Comparison of ENCODE assay signal across 23 cellular contexts in the genomic region with DNA sequence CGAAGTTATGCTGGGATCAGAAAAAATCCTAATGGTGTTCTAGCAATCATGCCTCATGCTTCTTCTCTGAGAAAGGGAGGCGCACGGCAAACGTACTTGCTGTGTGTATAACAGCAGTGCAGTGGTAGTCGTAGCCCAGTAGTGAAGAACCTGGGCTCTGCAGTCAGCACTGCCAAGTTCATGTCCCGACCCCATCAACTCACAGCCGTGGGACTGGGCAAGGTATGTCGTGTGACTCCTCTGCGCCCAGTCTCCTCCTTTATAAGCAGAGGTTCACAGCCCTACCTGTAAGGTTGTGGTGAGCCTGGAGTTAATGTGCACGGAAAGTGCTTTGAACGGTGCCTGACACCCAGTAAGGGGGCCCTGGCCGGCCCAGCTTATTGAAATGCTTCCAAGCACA. TPM values are rescaled to one million over a fixed set of nuclear protein-coding genes. Genes with fewer than 3 reads are reported as not detected.
DNase-seq lines count a peak whose midpoint lies in the region; ATAC-seq, FAIRE-seq and TF ChIP-seq lines count a peak whose summit lies in the region.
"Had no signal": no experiment of that assay in that cellular context is flagged by ENCODE, and none has a peak within 500 bp of the region (broad histone marks: within the 10 kb centered on the region; RNA-seq: fewer than 3 reads in every experiment).

No MANE protein-coding gene starts in this region.

- intact Hi-C loops in ascending aorta (cut with DNase I) (loop anchor here (2.0 kb wide), 1 partner anchor 15 kb away; no protein-coding TSS in a partner anchor), prostate gland (cut with DNase I) (no loop called here)

- ATAC-seq in HG02678 (IDR thresholded peaks at IDR 0.05; ENCODE audit: unreplicated experiment), result no peak
- no peak for ATAC-seq in GM18861 (IDR thresholded peaks at IDR 0.05; ENCODE audit: unreplicated experiment)
- ATAC-seq: naive thymus-derived CD8-positive, alpha-beta T cell; pancreas; sciatic nerve; stimulated activated memory B cell treated with anti-CD40 and anti-IgM and Interleukin-4, amounts not matched to agents 10 μg/mL and 1 μg/mL and 100 μg/mL, for 72 hours had no signal

- no peak for TF ChIP-seq POLR2A in prostate gland (IDR thresholded peaks at IDR 0.05)

- TF ChIP-seq CTCF in ascending aorta (IDR thresholded peaks at IDR 0.05) (no peak), right atrium auricular region (IDR thresholded peaks at IDR 0.05) (no peak), prostate gland (IDR thresholded peaks at IDR 0.05) (no peak)

- no peaks in the 10 kb centered on the region for H3K27me3 ChIP-seq in ascending aorta
- H3K27me3 ChIP-seq in right atrium auricular region, result no peaks in the 10 kb centered on the region
- H3K27me3 ChIP-seq in subcutaneous abdominal adipose tissue (ENCODE audit: control insufficient read depth in 5 of 5, insufficient read depth in 4 of 5, low read length in 5 of 5), result no peaks in the 10 kb centered on the region
- H3K27me3 ChIP-seq in prostate gland (replicated peaks; ENCODE audit: insufficient read depth), result no peaks in the 10 kb centered on the region
- H3K27me3 ChIP-seq: brain microvascular endothelial cell, pancreas, thyroid gland had no signal

- DNase-seq in HTR-8/SVneo (ENCODE audit: insufficient read length, low spot score) (no peak), ascending aorta (ENCODE audit: low spot score in 2 of 2) (no peak), right atrium auricular region (ENCODE audit: low spot score) (no peak), prostate gland (ENCODE audit: low spot score) (no peak), NCI-H1105 treated with DMSO at 0.1 percent for 48 hours (lab: John Stamatoyannopoulos, UW) (no peak)
- DNase-seq: activated CD4-positive, alpha-beta T cell treated with anti-CD3 and anti-CD28 coated beads for 4 hours; activated naive CD8-positive, alpha-beta T cell treated with anti-CD3 and anti-CD28 coated beads, Interleukin-2, amount 10 ng/mL, durations not matched to agents 7 days and 5 days; brain microvascular endothelial cell; CD8-positive, alpha-beta memory T cell; DMS79; naive thymus-derived CD8-positive, alpha-beta T cell; NCI-H524 treated with DMSO at 0.1 percent for 48 hours; pancreas; SHP77; thyroid gland had no signal

- WGBS in prostate gland, result 76% methylated on average over 12 of the region's 12 CpGs

- FAIRE-seq in HTR-8/SVneo (lab: Jason Lieb, UNC), result peak; percentile 4
- FAIRE-seq: H1, pancreas, TTC549 had no signal

- H3K4me3 ChIP-seq in ascending aorta (no peak overlapping the region), right atrium auricular region (no peak overlapping the region), subcutaneous abdominal adipose tissue (ENCODE audit: low read depth in 1 of 5, low read length in 5 of 5) (no peak overlapping the region), prostate gland (no peak overlapping the region)
- H3K4me3 ChIP-seq: coronary artery, pancreas, thyroid gland had no signal

- H3K9ac ChIP-seq in subcutaneous abdominal adipose tissue (ENCODE audit: low read length in 5 of 5), result no peak overlapping the region

- H3K4me1 ChIP-seq in ascending aorta (peaks cover 17 to 62% of the 10 kb centered on the region in 2 donors), right atrium auricular region (peaks cover 0 to 82% of the 10 kb centered on the region in 2 donors), subcutaneous abdominal adipose tissue (ENCODE audit: control insufficient read depth in 5 of 5, insufficient read depth in 5 of 5, low read length in 5 of 5) (peaks cover 23 to 72% (median 51%) of the 10 kb centered on the region in 5 donors), prostate gland (replicated peaks) (no peaks in the 10 kb centered on the region)

- no peaks in the 10 kb centered on the region for H3K9me3 ChIP-seq in ascending aorta
- no peaks in the 10 kb centered on the region for H3K9me3 ChIP-seq in right atrium auricular region
- no peaks in the 10 kb centered on the region for H3K9me3 ChIP-seq in subcutaneous abdominal adipose tissue (ENCODE audit: control insufficient read depth in 5 of 5, low read length in 5 of 5)
- no peaks in the 10 kb centered on the region for H3K9me3 ChIP-seq in prostate gland
- H3K9me3 ChIP-seq: pancreas, thyroid gland had no signal

- H3K36me3 ChIP-seq in ascending aorta (peaks cover 9 to 12% of the 10 kb centered on the region in 2 donors), right atrium auricular region (no peaks in the 10 kb centered on the region), subcutaneous abdominal adipose tissue (ENCODE audit: control insufficient read depth in 5 of 5, insufficient read depth in 5 of 5, low read length in 5 of 5) (peaks cover 5 to 36% (median 23%) of the 10 kb centered on the region in 5 donors), prostate gland (no peaks in the 10 kb centered on the region)
- H3K36me3 ChIP-seq: brain microvascular endothelial cell, pancreas, thyroid gland had no signal

- H3K27ac ChIP-seq in ascending aorta (peak overlapping the region; percentile 79 to 85), right atrium auricular region (peak overlapping the region; percentile 72 to 78), subcutaneous abdominal adipose tissue (ENCODE audit: low read depth, low read length) (peak overlapping the region; percentile 80), prostate gland (no peak overlapping the region)
- H3K27ac ChIP-seq: thyroid gland had no signal

RNA-seq across cellular contexts. Expression of gene EHD4, which starts 26.7 kb away (rescaled TPM):
- total RNA-seq in ascending aorta (70.4 TPM), right atrium auricular region (10 to 100 TPM; 22.2 to 26.3 TPM), prostate gland (10 to 100 TPM; 18.4 to 22.6 TPM)

RNA-seq across cellular contexts. Expression of gene SPTBN5, which starts 51.8 kb away (rescaled TPM):
- total RNA-seq in ascending aorta (1.5 TPM), right atrium auricular region (1 to 10 TPM in 1 of 2 donors, under 1 TPM in 1; 0.63 to 1.3 TPM), prostate gland (1 to 10 TPM; 1.2 to 2.2 TPM)

Comparison
In these comparisons a context has a peak if more than half of its experiments do, and no peak if none do; other contexts are left out.
1. H3K27ac ChIP-seq: peak in ascending aorta (2 of 2), right atrium auricular region (2 of 2) and subcutaneous abdominal adipose tissue (single experiment); none in prostate gland (0 of 2).